In the genomic region with DNA sequence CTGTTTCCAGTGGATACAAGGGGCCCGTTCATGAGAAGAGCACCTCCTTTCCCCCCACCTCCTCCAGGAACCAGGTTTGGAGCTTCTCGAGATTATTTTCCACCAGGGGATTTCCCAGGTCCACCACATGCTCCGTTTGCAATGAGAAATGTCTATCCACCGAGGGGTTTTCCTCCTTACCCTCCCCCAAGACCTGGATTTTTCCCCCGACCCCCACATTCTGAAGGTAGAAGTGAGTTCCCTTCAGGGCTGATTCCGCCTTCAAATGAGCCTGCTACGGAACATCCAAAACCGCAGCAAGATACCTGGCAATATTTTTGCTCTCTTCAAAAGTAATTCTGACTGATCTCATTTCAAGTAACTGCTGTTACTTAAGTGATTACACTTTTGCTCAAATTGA, we compare ENCODE assay signal across 7 cellular contexts. TPM values are rescaled to one million over a fixed set of nuclear protein-coding genes. Genes with fewer than 3 reads are reported as not detected.
DNase-seq lines count a peak whose midpoint lies in the region; ATAC-seq and FAIRE-seq lines count a peak whose summit lies in the region.
"Not testable (repeated sequence)": the region's sequence is repeated elsewhere in the genome, so short reads cannot be mapped to it uniquely, and the experiment has no call there.

No MANE protein-coding gene starts in this region.

- POLR2A ChIA-PET in activated CD4-positive, alpha-beta T cell treated with anti-CD3 and anti-CD28 coated beads, Interleukin-2, amount 10 ng/mL, durations not matched to agents 7 days and 5 days (lab: Charles Lee), result not testable (repeated sequence)

- not testable (repeated sequence) for DNase-seq in GM18507 (ENCODE audit: extremely low spot score, insufficient read length, low read depth); activated CD4-positive, alpha-beta T cell treated with anti-CD3 and anti-CD28 coated beads, Interleukin-2, amount 10 ng/mL, durations not matched to agents 7 days and 5 days; activated T-cell treated with anti-CD3 and anti-CD28 coated beads, Interleukin-2, amount 50 U/mL, for 4 hours; natural killer cell treated with Interleukin-12 subunit alpha and Interleukin-12 subunit beta and Interleukin-15 and Interleukin-18, amount 100 ng/mL, for 72 hours (ENCODE audit: low spot score)
- DNase-seq in activated naive CD4-positive, alpha-beta T cell treated with anti-CD3 and anti-CD28 coated beads for 36 hours, result peak; percentile 22
- DNase-seq in stimulated activated naive CD4-positive, alpha-beta T cell treated with Interleukin-2 at 50 U/mL for 16 hours (lab: John Stamatoyannopoulos, UW), result peak; percentile 13

- H3K27ac Mint-ChIP-seq in T-helper 1 cell treated with Interleukin-12 subunit alpha and Interleukin-12 subunit beta and Interleukin-4 antibody, amounts not matched to agents 30 μg/mL and 1 μg/mL, for 36 hours, result peak overlapping the region; percentile 39
- peak overlapping the region; percentile 54 for H3K27ac Mint-ChIP-seq in activated CD4-positive, alpha-beta T cell treated with anti-CD3 and anti-CD28 coated beads, Interleukin-2, amount 10 ng/mL, durations not matched to agents 7 days and 5 days
- peak overlapping the region; percentile 32 for H3K27ac Mint-ChIP-seq in activated naive CD4-positive, alpha-beta T cell treated with anti-CD3 and anti-CD28 coated beads for 36 hours
- H3K27ac Mint-ChIP-seq in natural killer cell treated with Interleukin-12 subunit alpha and Interleukin-12 subunit beta and Interleukin-15 and Interleukin-18, amount 100 ng/mL, for 72 hours, result peak overlapping the region; percentile 45 to 90

- peak; percentile 76 for FAIRE-seq in GM18507 (lab: Jason Lieb, UNC)

- not testable (repeated sequence) for ATAC-seq in activated T-cell treated with anti-CD3 and anti-CD28 coated beads, Interleukin-2, amount 50 U/mL, for 4 hours; natural killer cell treated with Interleukin-12 subunit alpha and Interleukin-12 subunit beta and Interleukin-15 and Interleukin-18, amount 100 ng/mL, for 72 hours

- H3K4me1 Mint-ChIP-seq in T-helper 1 cell treated with Interleukin-12 subunit alpha and Interleukin-12 subunit beta and Interleukin-4 antibody, amounts not matched to agents 30 μg/mL and 1 μg/mL, for 36 hours (ENCODE audit: low read depth), result peaks cover 41% of the 10 kb centered on the region
- peaks cover 50% of the 10 kb centered on the region for H3K4me1 Mint-ChIP-seq in activated CD4-positive, alpha-beta T cell treated with anti-CD3 and anti-CD28 coated beads, Interleukin-2, amount 10 ng/mL, durations not matched to agents 7 days and 5 days
- H3K4me1 Mint-ChIP-seq in activated T-cell treated with anti-CD3 and anti-CD28 coated beads, Interleukin-2, amount 50 U/mL, for 4 hours (ENCODE audit: low read depth), result peaks cover 58% of the 10 kb centered on the region
- H3K4me1 Mint-ChIP-seq in activated naive CD4-positive, alpha-beta T cell treated with anti-CD3 and anti-CD28 coated beads for 36 hours (ENCODE audit: low read depth), result peaks cover 43% of the 10 kb centered on the region
- H3K4me1 Mint-ChIP-seq in natural killer cell treated with Interleukin-12 subunit alpha and Interleukin-12 subunit beta and Interleukin-15 and Interleukin-18, amount 100 ng/mL, for 72 hours (ENCODE audit: low read depth in 2 of 2), result peaks cover 27 to 40% of the 10 kb centered on the region in 2 donors

- H3K36me3 Mint-ChIP-seq in T-helper 1 cell treated with Interleukin-12 subunit alpha and Interleukin-12 subunit beta and Interleukin-4 antibody, amounts not matched to agents 30 μg/mL and 1 μg/mL, for 36 hours (ENCODE audit: low read depth); activated T-cell treated with anti-CD3 and anti-CD28 coated beads, Interleukin-2, amount 50 U/mL, for 4 hours (ENCODE audit: insufficient read depth); activated naive CD4-positive, alpha-beta T cell treated with anti-CD3 and anti-CD28 coated beads for 36 hours (ENCODE audit: low read depth); natural killer cell treated with Interleukin-12 subunit alpha and Interleukin-12 subunit beta and Interleukin-15 and Interleukin-18, amount 100 ng/mL, for 72 hours: not testable (repeated sequence)
- peaks cover 19% of the 10 kb centered on the region for H3K36me3 Mint-ChIP-seq in activated CD4-positive, alpha-beta T cell treated with anti-CD3 and anti-CD28 coated beads, Interleukin-2, amount 10 ng/mL, durations not matched to agents 7 days and 5 days (ENCODE audit: low read depth)

- H3K4me3 Mint-ChIP-seq in T-helper 1 cell treated with Interleukin-12 subunit alpha and Interleukin-12 subunit beta and Interleukin-4 antibody, amounts not matched to agents 30 μg/mL and 1 μg/mL, for 36 hours, result peak overlapping the region; percentile 32
- H3K4me3 Mint-ChIP-seq in activated CD4-positive, alpha-beta T cell treated with anti-CD3 and anti-CD28 coated beads, Interleukin-2, amount 10 ng/mL, durations not matched to agents 7 days and 5 days, result peak overlapping the region; percentile 34
- peak overlapping the region; percentile 62 for H3K4me3 Mint-ChIP-seq in activated T-cell treated with anti-CD3 and anti-CD28 coated beads, Interleukin-2, amount 50 U/mL, for 4 hours
- peak overlapping the region; percentile 20 for H3K4me3 Mint-ChIP-seq in activated naive CD4-positive, alpha-beta T cell treated with anti-CD3 and anti-CD28 coated beads for 36 hours
- H3K4me3 Mint-ChIP-seq in natural killer cell treated with Interleukin-12 subunit alpha and Interleukin-12 subunit beta and Interleukin-15 and Interleukin-18, amount 100 ng/mL, for 72 hours, result peak overlapping the region; percentile 48

- CTCF ChIA-PET in activated CD4-positive, alpha-beta T cell treated with anti-CD3 and anti-CD28 coated beads, Interleukin-2, amount 10 ng/mL, durations not matched to agents 7 days and 5 days (lab: Charles Lee), result not testable (repeated sequence)
- CTCF ChIA-PET in activated naive CD4-positive, alpha-beta T cell treated with anti-CD3 and anti-CD28 coated beads for 36 hours (lab: Charles Lee), result interaction anchor here (1.4 to 2.0 kb wide), 3 partner anchors 20 to 137 kb away, joined by 3 to 14 read pairs (median 4); no protein-coding TSS in a partner anchor

- H3K9me3 Mint-ChIP-seq in T-helper 1 cell treated with Interleukin-12 subunit alpha and Interleukin-12 subunit beta and Interleukin-4 antibody, amounts not matched to agents 30 μg/mL and 1 μg/mL, for 36 hours; activated CD4-positive, alpha-beta T cell treated with anti-CD3 and anti-CD28 coated beads, Interleukin-2, amount 10 ng/mL, durations not matched to agents 7 days and 5 days; activated T-cell treated with anti-CD3 and anti-CD28 coated beads, Interleukin-2, amount 50 U/mL, for 4 hours; activated naive CD4-positive, alpha-beta T cell treated with anti-CD3 and anti-CD28 coated beads for 36 hours; natural killer cell treated with Interleukin-12 subunit alpha and Interleukin-12 subunit beta and Interleukin-15 and Interleukin-18, amount 100 ng/mL, for 72 hours: not testable (repeated sequence)

- H3K27me3 Mint-ChIP-seq in T-helper 1 cell treated with Interleukin-12 subunit alpha and Interleukin-12 subunit beta and Interleukin-4 antibody, amounts not matched to agents 30 μg/mL and 1 μg/mL, for 36 hours (ENCODE audit: low read depth); activated CD4-positive, alpha-beta T cell treated with anti-CD3 and anti-CD28 coated beads, Interleukin-2, amount 10 ng/mL, durations not matched to agents 7 days and 5 days; activated T-cell treated with anti-CD3 and anti-CD28 coated beads, Interleukin-2, amount 50 U/mL, for 4 hours (ENCODE audit: low read depth); activated naive CD4-positive, alpha-beta T cell treated with anti-CD3 and anti-CD28 coated beads for 36 hours (ENCODE audit: low read depth); natural killer cell treated with Interleukin-12 subunit alpha and Interleukin-12 subunit beta and Interleukin-15 and Interleukin-18, amount 100 ng/mL, for 72 hours: not testable (repeated sequence)

- intact Hi-C loops in activated naive CD4-positive, alpha-beta T cell treated with anti-CD3 and anti-CD28 coated beads for 36 hours (cut with micrococcal nuclease), result not testable (repeated sequence)

RNA-seq across cellular contexts. Expression of gene C10orf143, which starts 2.5 kb away (rescaled TPM):
- total RNA-seq in activated CD4-positive, alpha-beta T cell treated with anti-CD3 and anti-CD28 coated beads, Interleukin-2, amount 10 ng/mL, durations not matched to agents 7 days and 5 days, result 1 to 10 TPM; 5.5 to 5.8 TPM
- 1 to 10 TPM; 3.0 to 4.5 (median 4.2) TPM for total RNA-seq in activated T-cell treated with anti-CD3 and anti-CD28 coated beads, Interleukin-2, amount 50 U/mL, for 4 hours
- 1 to 10 TPM; 3.3 to 3.5 TPM for total RNA-seq in activated naive CD4-positive, alpha-beta T cell treated with anti-CD3 and anti-CD28 coated beads for 36 hours
- 1 to 10 TPM; 2.4 to 2.9 TPM for total RNA-seq in natural killer cell treated with Interleukin-12 subunit alpha and Interleukin-12 subunit beta and Interleukin-15 and Interleukin-18, amount 100 ng/mL, for 72 hours

RNA-seq across cellular contexts. Expression of gene GLRX3, which starts 28.0 kb away (rescaled TPM):
- total RNA-seq in activated CD4-positive, alpha-beta T cell treated with anti-CD3 and anti-CD28 coated beads, Interleukin-2, amount 10 ng/mL, durations not matched to agents 7 days and 5 days, result 10 to 100 TPM; 78.7 to 90.1 TPM
- 100 to 1,000 TPM; 170 to 178 (median 172) TPM for total RNA-seq in activated T-cell treated with anti-CD3 and anti-CD28 coated beads, Interleukin-2, amount 50 U/mL, for 4 hours
- 10 to 100 TPM; 86.2 to 86.5 TPM for total RNA-seq in activated naive CD4-positive, alpha-beta T cell treated with anti-CD3 and anti-CD28 coated beads for 36 hours
- total RNA-seq in natural killer cell treated with Interleukin-12 subunit alpha and Interleukin-12 subunit beta and Interleukin-15 and Interleukin-18, amount 100 ng/mL, for 72 hours, result 100 to 1,000 TPM in 1 of 2 donors, 10 to 100 TPM in 1; 95.0 to 103 TPM
